In genomic region chr19:4049432-4049831, GRCh38 we compare ENCODE assay signal across 19 cellular contexts. TPM values are rescaled to one million over a fixed set of nuclear protein-coding genes. Genes with fewer than 3 reads are reported as not detected.
DNase-seq lines count a peak whose midpoint lies in the region; ATAC-seq and TF ChIP-seq lines count a peak whose summit lies in the region.
"Had no signal": no experiment of that assay in that cellular context is flagged by ENCODE, and none has a peak within 500 bp of the region (broad histone marks: within the 10 kb centered on the region; RNA-seq: fewer than 3 reads in every experiment).

No MANE protein-coding gene starts in this region.

- no peaks in the 10 kb centered on the region for H3K9me3 ChIP-seq in breast epithelium
- H3K9me3 ChIP-seq in mammary epithelial cell (replicated peaks; ENCODE audit: insufficient read depth, low read length), result no peaks in the 10 kb centered on the region
- H3K9me3 ChIP-seq in mucosa of rectum (ENCODE audit: control insufficient read depth in 2 of 2, low read length in 2 of 2), result no peaks in the 10 kb centered on the region
- H3K9me3 ChIP-seq in transverse colon, result no peaks in the 10 kb centered on the region

- no peak overlapping the region for H3K27ac Mint-ChIP-seq in endothelial cell (ENCODE audit: unreplicated experiment)
- H3K27ac Mint-ChIP-seq in activated T-helper 2 cell treated with anti-CD3 and anti-CD28 coated beads, Interferon-gamma antibody, Interleukin-2, Interleukin-4, amounts not matched to agents 10 μg/mL and 5 μg/mL and 100 μg/mL, durations not matched to agents 14 hours and 24 hours and 36 hours, result no peak overlapping the region

- H3K36me3 ChIP-seq in breast epithelium (peaks cover 9% of the 10 kb centered on the region), mammary epithelial cell (ENCODE audit: insufficient read depth, low read length) (peaks cover 11% of the 10 kb centered on the region), mucosa of rectum (ENCODE audit: control insufficient read depth in 2 of 2, insufficient read depth in 2 of 2, low read length in 2 of 2) (peaks cover 36 to 45% of the 10 kb centered on the region in 2 donors), transverse colon (peaks cover 0 to 33% (median 14%) of the 10 kb centered on the region in 4 donors)

- in situ Hi-C loops in mammary epithelial cell (cut with MboI; ENCODE audit: low sequenced_read_pairs in 2 of 2) (no loop called here), transverse colon (cut with MboI; ENCODE audit: low pct_ligation_motif_present in 1 of 4, low pct_unique_long_range_greater_than_20kb in 1 of 4, low sequenced_read_pairs in 3 of 4) (no loop called here)

- no TSS peak for BruUV-seq in mammary epithelial cell (replicated peaks; lab: Mats Ljungman, UMichigan)

- no peak overlapping the region for H3K4me2 ChIP-seq in mammary epithelial cell (ENCODE audit: insufficient read depth, low read depth, low read length)

- H3K4me1 ChIP-seq in breast epithelium (peaks cover 17 to 21% of the 10 kb centered on the region in 2 donors), mammary epithelial cell (ENCODE audit: insufficient read depth, low read length) (peaks cover 32% of the 10 kb centered on the region), mucosa of rectum (ENCODE audit: control insufficient read depth in 2 of 2, insufficient read depth in 2 of 2, low read length in 2 of 2) (peaks cover 29 to 40% of the 10 kb centered on the region in 2 donors), transverse colon (peaks cover 33 to 71% (median 51%) of the 10 kb centered on the region in 4 donors)

- no peak for TF ChIP-seq EP300 in transverse colon (IDR thresholded peaks at IDR 0.05; ENCODE audit: low read depth)

- H3K27me3 Mint-ChIP-seq in endothelial cell (ENCODE audit: unreplicated experiment), result peaks cover 8% of the 10 kb centered on the region
- no peaks in the 10 kb centered on the region for H3K27me3 Mint-ChIP-seq in activated T-helper 2 cell treated with anti-CD3 and anti-CD28 coated beads, Interferon-gamma antibody, Interleukin-2, Interleukin-4, amounts not matched to agents 10 μg/mL and 5 μg/mL and 100 μg/mL, durations not matched to agents 14 hours and 24 hours and 36 hours (ENCODE audit: low read depth)
- H3K27me3 Mint-ChIP-seq: brain, naive B cell had no signal

- CTCF ChIA-PET in mammary epithelial cell (lab: Charles Lee; ENCODE audit: low non-redundant PET), result no interaction called here

- H3K4me3 ChIP-seq in breast epithelium, result no peak overlapping the region
- H3K4me3 ChIP-seq in mammary epithelial cell (replicated peaks in 1 of 3; ENCODE audit: insufficient read depth in 1 of 3, low read depth in 2 of 3, low read length in 3 of 3), result no peak overlapping the region
- peak overlapping the region in 1 of 2 donors; percentile 9 for H3K4me3 ChIP-seq in mucosa of rectum (ENCODE audit: low read length in 2 of 2)
- no peak overlapping the region for H3K4me3 ChIP-seq in transverse colon

- peaks cover 28% of the 10 kb centered on the region for H3K36me3 Mint-ChIP-seq in endothelial cell (ENCODE audit: low read depth, unreplicated experiment)
- H3K36me3 Mint-ChIP-seq in activated T-helper 2 cell treated with anti-CD3 and anti-CD28 coated beads, Interferon-gamma antibody, Interleukin-2, Interleukin-4, amounts not matched to agents 10 μg/mL and 5 μg/mL and 100 μg/mL, durations not matched to agents 14 hours and 24 hours and 36 hours (ENCODE audit: low read depth), result peaks cover 49% of the 10 kb centered on the region

- H4K20me1 ChIP-seq in mammary epithelial cell (ENCODE audit: insufficient read depth, low read length), result peaks cover 11% of the 10 kb centered on the region

- peaks cover 94% of the 10 kb centered on the region for H3K79me2 ChIP-seq in mammary epithelial cell (ENCODE audit: insufficient read depth, low read length)

- no peak for DNase-seq in breast epithelium (ENCODE audit: low spot score in 2 of 2)
- no peak for DNase-seq in mammary epithelial cell
- no peak for DNase-seq in endothelial cell (ENCODE audit: low spot score)
- no peak for DNase-seq in transverse colon
- DNase-seq in NCI-H526 (lab: John Stamatoyannopoulos, UW), result no peak
- DNase-seq in activated T-helper 2 cell treated with anti-CD3 and anti-CD28 coated beads, Interferon-gamma antibody, Interleukin-2, Interleukin-4, amounts not matched to agents 10 μg/mL and 5 μg/mL and 100 μg/mL, durations not matched to agents 14 hours and 24 hours and 36 hours (ENCODE audit: low spot score), result no peak
- DNase-seq: activated CD4-positive, alpha-beta T cell treated with anti-CD3 and anti-CD28 coated beads, Interleukin-2, amount 50 U/mL, for 48 hours; activated gamma-delta T cell; KBM-7; kidney; naive B cell; NCI-H1105; SHP77 treated with DMSO at 0.1 percent for 48 hours; stimulated activated naive CD8-positive, alpha-beta T cell treated with anti-CD3 and anti-CD28 coated beads, Interleukin-15, Interleukin-2, amounts not matched to agents 100 U/mL and 50 U/mL, for 24 hours; T1000 had no signal

- peaks cover 5% of the 10 kb centered on the region for H3K4me1 Mint-ChIP-seq in endothelial cell (ENCODE audit: unreplicated experiment)
- H3K4me1 Mint-ChIP-seq in activated T-helper 2 cell treated with anti-CD3 and anti-CD28 coated beads, Interferon-gamma antibody, Interleukin-2, Interleukin-4, amounts not matched to agents 10 μg/mL and 5 μg/mL and 100 μg/mL, durations not matched to agents 14 hours and 24 hours and 36 hours (ENCODE audit: low read depth), result peaks cover 15% of the 10 kb centered on the region

- H3K27ac ChIP-seq in breast epithelium (peak overlapping the region; percentile 25 to 40), mammary epithelial cell (ENCODE audit: insufficient read depth, low read depth, low read length) (no peak overlapping the region), mucosa of rectum (ENCODE audit: low read depth in 2 of 2, low read length in 2 of 2) (peak overlapping the region; percentile 66 to 87), transverse colon (peak overlapping the region; percentile 85 to 100 (median 95))
- H3K27ac ChIP-seq: epithelial cell of prostate had no signal

- no peak for ATAC-seq in GM19455 (IDR thresholded peaks at IDR 0.05; ENCODE audit: unreplicated experiment)
- ATAC-seq: stimulated activated naive CD8-positive, alpha-beta T cell treated with anti-CD3 and anti-CD28 coated beads, Interleukin-15, Interleukin-2, amounts not matched to agents 100 U/mL and 50 U/mL, for 24 hours had no signal

- no peak for TF ChIP-seq CTCF in breast epithelium (IDR thresholded peaks at IDR 0.05)
- TF ChIP-seq CTCF in mammary epithelial cell (conservative IDR thresholded peaks at IDR 0.05 in 1 of 2, IDR thresholded peaks at IDR 0.05 in 1 of 2; ENCODE audit: extremely low read depth in 1 of 2, insufficient read depth in 1 of 2, low read depth in 1 of 2, low read length in 2 of 2), result no peak
- TF ChIP-seq CTCF in endothelial cell (IDR thresholded peaks at IDR 0.05; ENCODE audit: unreplicated experiment), result no peak
- no peak for TF ChIP-seq CTCF in transverse colon (IDR thresholded peaks at IDR 0.05)

- H3K9ac ChIP-seq in mammary epithelial cell (ENCODE audit: insufficient read depth, low read length) (no peak overlapping the region), mucosa of rectum (ENCODE audit: low read depth in 1 of 2, low read length in 2 of 2) (peak overlapping the region in 1 of 2 donors; percentile 40)

- intact Hi-C loops in breast epithelium (cut with DNase I; ENCODE audit: low total_unique reads), result no loop called here
- intact Hi-C loops in mammary epithelial cell (cut with micrococcal nuclease), result no loop called here
- intact Hi-C loops in transverse colon (cut with DNase I; ENCODE audit: low total_unique reads), result no loop called here
- intact Hi-C loops in activated T-helper 2 cell treated with anti-CD3 and anti-CD28 coated beads, Interferon-gamma antibody, Interleukin-2, Interleukin-4, amounts not matched to agents 10 μg/mL and 5 μg/mL and 100 μg/mL, durations not matched to agents 14 hours and 24 hours and 36 hours (cut with micrococcal nuclease), result no loop called here

- dilution Hi-C loops in mammary epithelial cell (cut with HindIII; ENCODE audit: low sequenced_read_pairs), result no loop called here

- 62% methylated on average over 13 of the region's 15 CpGs for WGBS in mammary epithelial cell (ENCODE audit: low coverage, missing lambda C conversion rate)
- WGBS in transverse colon (ENCODE audit: low coverage in 1 of 2), 2 donors, result 65 to 83% methylated on average over 4 to 15 of the region's 15 CpGs

- H3K27me3 ChIP-seq in breast epithelium, result no peaks in the 10 kb centered on the region
- no peaks in the 10 kb centered on the region for H3K27me3 ChIP-seq in mammary epithelial cell (ENCODE audit: insufficient read depth, low read length)
- H3K27me3 ChIP-seq in mucosa of rectum (ENCODE audit: control insufficient read depth in 2 of 2, insufficient read depth in 2 of 2, low read length in 2 of 2), result no peaks in the 10 kb centered on the region
- H3K27me3 ChIP-seq in transverse colon, result no peaks in the 10 kb centered on the region

- no peak for TF ChIP-seq POLR2A in breast epithelium (IDR thresholded peaks at IDR 0.05)
- no peak for TF ChIP-seq POLR2A in transverse colon (IDR thresholded peaks at IDR 0.05)

- no peak overlapping the region for H2AFZ ChIP-seq in mammary epithelial cell (ENCODE audit: low read depth, low read length)

- H3K9me3 Mint-ChIP-seq in endothelial cell (ENCODE audit: unreplicated experiment), result no peaks in the 10 kb centered on the region
- H3K9me3 Mint-ChIP-seq in activated T-helper 2 cell treated with anti-CD3 and anti-CD28 coated beads, Interferon-gamma antibody, Interleukin-2, Interleukin-4, amounts not matched to agents 10 μg/mL and 5 μg/mL and 100 μg/mL, durations not matched to agents 14 hours and 24 hours and 36 hours, result no peaks in the 10 kb centered on the region
- H3K9me3 Mint-ChIP-seq: brain had no signal

- peak overlapping the region; percentile 28 for H3K4me3 Mint-ChIP-seq in endothelial cell (ENCODE audit: unreplicated experiment)
- H3K4me3 Mint-ChIP-seq in activated T-helper 2 cell treated with anti-CD3 and anti-CD28 coated beads, Interferon-gamma antibody, Interleukin-2, Interleukin-4, amounts not matched to agents 10 μg/mL and 5 μg/mL and 100 μg/mL, durations not matched to agents 14 hours and 24 hours and 36 hours (ENCODE audit: low read depth), result no peak overlapping the region
- H3K4me3 Mint-ChIP-seq: brain, naive B cell had no signal

RNA-seq across cellular contexts. Expression of gene ZBTB7A, which starts 17.3 kb away (rescaled TPM):
- 10 to 100 TPM; 29.0 to 38.7 (median 29.8) TPM for total RNA-seq in breast epithelium
- 10 to 100 TPM; 40.8 to 52.9 TPM for total RNA-seq in mammary epithelial cell
- polyA plus RNA-seq in mammary epithelial cell, result 11.0 TPM
- polyA minus RNA-seq in mammary epithelial cell, result 9.2 TPM
- total RNA-seq in endothelial cell (ENCODE audit: unreplicated experiment), result 14.5 TPM
- 100 to 1,000 TPM; 101 to 224 (median 141) TPM for total RNA-seq in transverse colon
- 39.9 and 41.2 TPM in 2 replicates for total RNA-seq in activated T-helper 2 cell treated with anti-CD3 and anti-CD28 coated beads, Interferon-gamma antibody, Interleukin-2, Interleukin-4, amounts not matched to agents 10 μg/mL and 5 μg/mL and 100 μg/mL, durations not matched to agents 14 hours and 24 hours and 36 hours

RNA-seq across cellular contexts. Expression of gene PIAS4, which starts 41.9 kb away (rescaled TPM):
- total RNA-seq in breast epithelium, result 10 to 100 TPM in 2 of 3 donors, 1 to 10 TPM in 1; 9.4 to 17.0 (median 15.7) TPM
- 10 to 100 TPM; 20.8 to 29.9 TPM for total RNA-seq in mammary epithelial cell
- polyA plus RNA-seq in mammary epithelial cell, result 11.5 TPM
- polyA minus RNA-seq in mammary epithelial cell, result 13.7 TPM
- total RNA-seq in endothelial cell (ENCODE audit: unreplicated experiment), result 41.2 TPM
- total RNA-seq in transverse colon, result 100 to 1,000 TPM in 1 of 4 donors, 10 to 100 TPM in 3; 15.5 to 110 (median 23.0) TPM
- total RNA-seq in activated T-helper 2 cell treated with anti-CD3 and anti-CD28 coated beads, Interferon-gamma antibody, Interleukin-2, Interleukin-4, amounts not matched to agents 10 μg/mL and 5 μg/mL and 100 μg/mL, durations not matched to agents 14 hours and 24 hours and 36 hours, result 31.5 and 36.3 TPM in 2 replicates
